ENCODE assay signal across 38 cellular contexts in the genomic region with DNA sequence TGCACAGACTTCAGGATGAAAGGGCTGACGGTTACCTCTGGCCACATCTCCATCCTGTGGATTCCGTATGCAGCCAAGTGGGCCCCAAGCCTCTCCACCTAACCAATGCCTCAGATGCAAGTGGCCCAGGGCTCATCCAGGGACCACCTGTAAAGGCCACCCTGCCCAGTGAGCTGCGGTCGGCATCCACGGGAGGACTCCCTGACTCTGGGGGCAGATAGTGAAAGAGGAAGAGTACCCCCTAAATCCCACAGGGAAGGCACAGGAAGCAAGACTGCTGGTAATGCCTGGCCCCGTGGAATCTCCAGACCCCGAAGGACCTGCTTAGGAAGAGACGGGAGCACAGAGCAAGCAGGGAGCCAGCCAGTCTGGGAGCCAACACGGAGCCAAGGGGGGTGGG. TPM values are rescaled to one million over a fixed set of nuclear protein-coding genes. Genes with fewer than 3 reads are reported as not detected.
"Had no signal": no experiment of that assay in that cellular context is flagged by ENCODE, and none has a peak within 500 bp of the region (broad histone marks: within the 10 kb centered on the region; RNA-seq: fewer than 3 reads in every experiment).

No MANE protein-coding gene starts in this region.

- H3K27ac ChIP-seq: adrenal gland, body of pancreas, brain microvascular endothelial cell, breast epithelium, VCaP had no signal

- H3K36me3 ChIP-seq: adrenal gland, brain microvascular endothelial cell, breast epithelium had no signal

- FAIRE-seq: astrocyte, TTC549 had no signal

- H3K4me1 ChIP-seq: adrenal gland, body of pancreas, breast epithelium had no signal

- DNase-seq: activated CD4-positive, alpha-beta memory T cell treated with anti-CD3 and anti-CD28 coated beads for 36 hours; activated CD4-positive, alpha-beta T cell treated with anti-CD3 and anti-CD28 coated beads for 4 hours; activated CD4-positive, alpha-beta T cell treated with anti-CD3 and anti-CD28 coated beads, Interleukin-2, amount 50 U/mL, for 1 hour; activated CD4-positive, alpha-beta T cell treated with anti-CD3 and anti-CD28 coated beads, Interleukin-2, amount 50 U/mL, for 4 hours; activated CD4-positive, CD25-positive, alpha-beta regulatory T cell; activated CD8-positive, alpha-beta memory T cell treated with anti-CD3 and anti-CD28 coated beads, Interleukin-2, amount 50 U/mL, for 4 hours; activated CD8-positive, alpha-beta T cell treated with anti-CD3 and anti-CD28 coated beads for 36 hours; activated effector memory CD4-positive, alpha-beta T cell treated with anti-CD3 and anti-CD28 coated beads, Interleukin-2, amount 50 U/mL, for 16 hours; activated gamma-delta T cell treated with Interleukin-2 at 50 U/mL for 16 hours; activated naive CD4-positive, alpha-beta T cell; activated naive CD4-positive, alpha-beta T cell treated with anti-CD3 and anti-CD28 coated beads for 36 hours; activated naive CD4-positive, alpha-beta T cell treated with anti-CD3 and anti-CD28 coated beads, Interleukin-2, amount 50 U/mL, for 16 hours; activated naive CD8-positive, alpha-beta T cell treated with anti-CD3 and anti-CD28 coated beads for 36 hours; activated T-cell treated with anti-CD3 and anti-CD28 coated beads for 4 hours; activated T-cell treated with anti-CD3 and anti-CD28 coated beads, Interleukin-2, amount 50 U/mL, for 1 hour; activated T-cell treated with anti-CD3 and anti-CD28 coated beads, Interleukin-2, amount 50 U/mL, for 4 hours; activated T-cell treated with anti-CD3 and anti-CD28 coated beads, Interleukin-2, amount 50 U/mL, for 72 hours; adrenal gland; amniotic stem cell; aorta; body of pancreas; brain microvascular endothelial cell; central memory CD4-positive, alpha-beta T cell; T-cell; T-helper 17 cell; T1000 had no signal

- ATAC-seq: activated CD4-positive, CD25-positive, alpha-beta regulatory T cell treated with anti-CD3 and anti-CD28 coated beads, Interleukin-2, amount 50 U/mL, for 24 hours; activated CD8-positive, alpha-beta T cell treated with anti-CD3 and anti-CD28 coated beads for 36 hours; activated naive CD4-positive, alpha-beta T cell treated with anti-CD3 and anti-CD28 coated beads, Interleukin-2, amount 50 U/mL, for 72 hours; activated T-cell treated with anti-CD3 and anti-CD28 coated beads, Interleukin-2, amount 50 U/mL, for 4 hours; activated T-cell treated with anti-CD3 and anti-CD28 coated beads, Interleukin-2, amount 50 U/mL, for 72 hours; activated T-helper 17 cell treated with anti-CD3 and anti-CD28 coated beads, Interleukin-2, amount 50 U/mL, for 72 hours; body of pancreas; T-cell; T-helper 17 cell; WTC11 had no signal

- H3K9me3 ChIP-seq: adrenal gland, body of pancreas, breast epithelium had no signal

- H3K4me3 ChIP-seq: adrenal gland, body of pancreas, breast epithelium had no signal

- H3K27me3 ChIP-seq: adrenal gland, body of pancreas, brain microvascular endothelial cell, breast epithelium had no signal

RNA-seq across cellular contexts. Expression of a gene that starts 11.2 kb away (rescaled TPM):
- total RNA-seq: activated CD4-positive, alpha-beta memory T cell treated with anti-CD3 and anti-CD28 coated beads for 36 hours; activated CD4-positive, alpha-beta T cell treated with anti-CD3 and anti-CD28 coated beads, Interleukin-2, amount 10 ng/mL, durations not matched to agents 24 days and 14 days; activated CD8-positive, alpha-beta memory T cell treated with anti-CD3 and anti-CD28 coated beads for 36 hours; activated CD8-positive, alpha-beta T cell treated with anti-CD3 and anti-CD28 coated beads for 36 hours; activated naive CD4-positive, alpha-beta T cell treated with anti-CD3 and anti-CD28 coated beads for 36 hours; activated naive CD4-positive, alpha-beta T cell treated with anti-CD3 and anti-CD28 coated beads, Interleukin-2, amount 50 U/mL, for 72 hours; activated naive CD8-positive, alpha-beta T cell treated with anti-CD3 and anti-CD28 coated beads for 36 hours; activated T-cell treated with anti-CD3 and anti-CD28 coated beads, Interleukin-2, amount 50 U/mL, for 4 hours; activated T-cell treated with anti-CD3 and anti-CD28 coated beads, Interleukin-2, amount 50 U/mL, for 72 hours; activated T-helper 1 cell treated with anti-CD3 and anti-CD28 coated beads, Interleukin-12 subunit alpha, Interleukin-12 subunit beta, Interleukin-2, Interleukin-4 antibody, amounts not matched to agents 30 ng/mL and 10 ng/mL and 1 ng/mL, durations not matched to agents 14 hours and 24 hours and 36 hours; astrocyte; T-helper 1 cell treated with Interleukin-12 subunit alpha and Interleukin-12 subunit beta and Interleukin-4 antibody, amounts not matched to agents 30 ng/mL and 1 ng/mL, for 36 hours; WTC11 had no signal
- polyA plus RNA-seq: aorta had no signal
